In the genomic region with DNA sequence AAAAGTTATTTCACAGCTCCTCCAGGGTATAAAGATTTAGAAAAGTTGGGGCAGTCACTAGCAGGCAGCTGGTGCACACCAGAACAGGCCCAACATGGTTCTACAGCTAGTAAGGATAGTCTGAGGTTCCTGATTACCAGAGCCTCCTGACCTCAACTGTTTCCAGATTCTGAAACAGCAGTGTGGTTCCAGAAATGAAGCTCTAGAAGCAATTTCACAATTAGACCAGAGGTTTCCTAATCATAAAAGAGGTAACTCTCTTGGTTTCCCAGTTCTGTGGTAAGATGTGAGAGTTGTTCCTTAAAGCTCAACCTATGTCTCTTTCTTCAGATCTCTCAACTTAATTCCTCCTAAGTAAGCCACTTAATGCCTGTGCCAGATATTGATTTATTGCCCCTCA, we compare ENCODE assay signal across 1 cellular context.
TF ChIP-seq lines count a peak whose summit lies in the region.

No MANE protein-coding gene starts in this region.

TF ChIP-seq in GM12878, 131 proteins besides CTCF, POLR2A, EP300 and RAD21 (continued from another document):
- TF ChIP-seq, protein P1, sequence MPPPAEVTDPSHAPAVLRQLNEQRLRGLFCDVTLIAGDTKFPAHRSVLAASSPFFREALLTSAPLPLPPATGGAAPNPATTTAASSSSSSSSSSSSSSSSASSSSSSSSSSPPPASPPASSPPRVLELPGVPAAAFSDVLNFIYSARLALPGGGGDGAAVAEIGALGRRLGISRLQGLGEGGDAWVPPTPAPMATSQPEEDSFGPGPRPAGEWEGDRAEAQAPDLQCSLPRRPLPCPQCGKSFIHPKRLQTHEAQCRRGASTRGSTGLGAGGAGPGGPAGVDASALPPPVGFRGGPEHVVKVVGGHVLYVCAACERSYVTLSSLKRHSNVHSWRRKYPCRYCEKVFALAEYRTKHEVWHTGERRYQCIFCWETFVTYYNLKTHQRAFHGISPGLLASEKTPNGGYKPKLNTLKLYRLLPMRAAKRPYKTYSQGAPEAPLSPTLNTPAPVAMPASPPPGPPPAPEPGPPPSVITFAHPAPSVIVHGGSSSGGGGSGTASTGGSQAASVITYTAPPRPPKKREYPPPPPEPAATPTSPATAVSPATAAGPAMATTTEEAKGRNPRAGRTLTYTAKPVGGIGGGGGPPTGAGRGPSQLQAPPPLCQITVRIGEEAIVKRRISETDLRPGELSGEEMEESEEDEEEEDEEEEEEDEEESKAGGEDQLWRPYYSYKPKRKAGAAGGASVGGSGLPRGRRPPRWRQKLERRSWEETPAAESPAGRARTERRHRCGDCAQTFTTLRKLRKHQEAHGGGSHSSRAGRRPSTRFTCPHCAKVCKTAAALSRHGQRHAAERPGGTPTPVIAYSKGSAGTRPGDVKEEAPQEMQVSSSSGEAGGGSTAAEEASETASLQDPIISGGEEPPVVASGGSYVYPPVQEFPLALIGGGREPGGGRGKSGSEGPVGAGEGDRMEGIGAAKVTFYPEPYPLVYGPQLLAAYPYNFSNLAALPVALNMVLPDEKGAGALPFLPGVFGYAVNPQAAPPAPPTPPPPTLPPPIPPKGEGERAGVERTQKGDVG (CRISPR knock-in tag; IDR thresholded peaks at IDR 0.05), result no peak
- TF ChIP-seq RAD51 (IDR thresholded peaks at IDR 0.05) (no peak), YY1 (IDR thresholded peaks at IDR 0.05; ENCODE audit: low read depth, low read length) (no peak), JUND (IDR thresholded peaks at IDR 0.05; ENCODE audit: low read depth, low read length) (no peak)
TF ChIP-seq in GM12878: peak in this region for 0.
